ENCODE assay signal across 2 cellular contexts in genomic region chr3:188209740-188210139, GRCh38.
TF ChIP-seq lines count a peak whose summit lies in the region.

No MANE protein-coding gene starts in this region.

TF ChIP-seq in A549, 52 proteins besides CTCF, POLR2A, EP300 and RAD21:
- no peak for TF ChIP-seq USF2 (IDR thresholded peaks at IDR 0.05)

TF ChIP-seq in IMR-90, 13 proteins besides CTCF, POLR2A, EP300 and RAD21:
- TF ChIP-seq CHD1 (IDR thresholded peaks at IDR 0.05; ENCODE audit: low read depth, low read length) (no peak), USF2 (IDR thresholded peaks at IDR 0.05; ENCODE audit: low read depth, low read length) (no peak), RFX5 (IDR thresholded peaks at IDR 0.05; ENCODE audit: low read depth, low read length) (no peak), MAFK (IDR thresholded peaks at IDR 0.05; ENCODE audit: low read depth, low read length) (no peak), MXI1 (IDR thresholded peaks at IDR 0.05; ENCODE audit: borderline replicate concordance, low read depth, low read length) (no peak), NFE2L2 (IDR thresholded peaks at IDR 0.05; ENCODE audit: low read depth, low read length) (no peak), CEBPB (IDR thresholded peaks at IDR 0.05; ENCODE audit: low read depth, low read length) (no peak), SMC3 (IDR thresholded peaks at IDR 0.05; ENCODE audit: low read depth, low read length) (no peak), ELK1 (IDR thresholded peaks at IDR 0.05; ENCODE audit: borderline replicate concordance, low read depth, low read length) (no peak), FOS (IDR thresholded peaks at IDR 0.05; ENCODE audit: low read depth, low read length) (no peak), BHLHE40 (IDR thresholded peaks at IDR 0.05; ENCODE audit: low read depth, low read length) (no peak)
